In the genomic region with DNA sequence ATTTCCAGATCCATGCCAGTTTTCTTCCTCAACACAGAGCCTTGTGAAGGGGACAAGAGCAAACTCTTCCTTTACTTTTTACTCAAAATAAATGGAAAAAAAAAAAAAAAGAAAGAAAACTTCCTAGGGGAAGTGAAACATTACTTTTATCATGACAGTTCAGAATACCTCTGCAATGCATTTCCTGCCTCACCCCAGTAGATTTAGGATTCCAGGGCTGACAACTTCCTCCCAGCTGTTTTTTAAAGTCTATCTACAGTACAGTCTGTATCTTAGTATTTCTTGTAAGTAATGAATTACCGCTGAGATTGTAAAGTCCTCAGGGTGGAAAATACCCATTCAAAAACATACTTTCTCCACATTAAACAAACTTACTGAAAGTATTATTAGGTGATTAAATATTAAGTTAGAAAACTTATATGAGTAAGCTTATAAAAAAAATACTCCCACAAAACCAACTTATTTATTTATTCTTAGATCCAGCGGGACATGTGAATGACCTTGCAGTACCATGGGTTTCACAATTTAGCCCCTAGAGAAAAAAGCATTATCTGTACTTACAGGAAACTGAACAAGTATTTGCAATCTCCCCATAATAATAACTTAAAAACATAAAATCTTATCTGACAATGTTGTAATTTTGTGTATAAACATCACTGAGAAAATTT, we compare ENCODE assay signal across 10 cellular contexts.
A peak's percentile ranks its signal among the peaks of the same experiment; 100 is the strongest.
DNase-seq lines count a peak whose midpoint lies in the region; ATAC-seq and TF ChIP-seq lines count a peak whose summit lies in the region.
"Had no signal": no experiment of that assay in that cellular context is flagged by ENCODE, and none has a peak within 500 bp of the region (broad histone marks: within the 10 kb centered on the region; RNA-seq: fewer than 3 reads in every experiment).

No MANE protein-coding gene starts in this region.

- H3K9me3 ChIP-seq in RWPE2 (ENCODE audit: severe bottlenecking) (no peaks in the 10 kb centered on the region), vagina (no peaks in the 10 kb centered on the region)

- no peak for TF ChIP-seq CTCF in RWPE2 (IDR thresholded peaks at IDR 0.05; ENCODE audit: poor library complexity, severe bottlenecking)
- no peak for TF ChIP-seq CTCF in osteocyte (IDR thresholded peaks at IDR 0.05)
- TF ChIP-seq CTCF in vagina (IDR thresholded peaks at IDR 0.05) = no peak

- no peak overlapping the region for H3K4me3 ChIP-seq in RWPE2 (ENCODE audit: severe bottlenecking)
- no peak overlapping the region for H3K4me3 ChIP-seq in vagina
- H3K4me3 ChIP-seq: neural progenitor cell had no signal

- peaks cover 6% of the 10 kb centered on the region for H3K36me3 Mint-ChIP-seq in osteocyte (ENCODE audit: unreplicated experiment)

- peaks cover 5% of the 10 kb centered on the region for H3K9me3 Mint-ChIP-seq in osteocyte (ENCODE audit: unreplicated experiment)
- H3K9me3 Mint-ChIP-seq: neural progenitor cell had no signal

- H3K4me3 Mint-ChIP-seq in osteocyte (ENCODE audit: unreplicated experiment) = peak overlapping the region; percentile 11
- H3K4me3 Mint-ChIP-seq: neural progenitor cell had no signal

- no peak for TF ChIP-seq POLR2A in vagina (IDR thresholded peaks at IDR 0.05)

- DNase-seq in GF-D8 (lab: John Stamatoyannopoulos, UW) (peak; percentile 31), RWPE2 (ENCODE audit: low spot score) (no peak), fibroblast of gingiva (ENCODE audit: low read depth) (peak; percentile 83), osteocyte (ENCODE audit: extremely low spot score, unreplicated experiment) (no peak), NCI-H2029 treated with DMSO at 0.1 percent for 48 hours (lab: John Stamatoyannopoulos, UW) (no peak), mesenteric fat pad (ENCODE audit: low spot score) (no peak), DMS53 (lab: John Stamatoyannopoulos, UW) (no peak), vagina (ENCODE audit: extremely low spot score in 2 of 2) (no peak)
- DNase-seq: amygdala had no signal

- peaks cover 98% of the 10 kb centered on the region for H3K4me1 Mint-ChIP-seq in osteocyte (ENCODE audit: unreplicated experiment)

- peak overlapping the region; percentile 89 for H3K27ac Mint-ChIP-seq in osteocyte (ENCODE audit: unreplicated experiment)
- H3K27ac Mint-ChIP-seq: neural progenitor cell had no signal

- peak; percentile 77 for ATAC-seq in RWPE2 (ENCODE audit: low read depth)

- H3K36me3 ChIP-seq in RWPE2 (ENCODE audit: low read depth) (no peaks in the 10 kb centered on the region), vagina (no peaks in the 10 kb centered on the region)
- H3K36me3 ChIP-seq: neural progenitor cell had no signal

- H3K4me1 ChIP-seq in RWPE2 (ENCODE audit: insufficient read depth, poor library complexity, severe bottlenecking) = peaks cover 91% of the 10 kb centered on the region
- H3K4me1 ChIP-seq in vagina = peaks cover 99% of the 10 kb centered on the region

- intact Hi-C loops in vagina (cut with DNase I) = no loop called here

- H3K27me3 ChIP-seq in RWPE2 (ENCODE audit: insufficient read depth, poor library complexity, severe bottlenecking) (no peaks in the 10 kb centered on the region), vagina (no peaks in the 10 kb centered on the region)
- H3K27me3 ChIP-seq: neural progenitor cell had no signal

- no peaks in the 10 kb centered on the region for H3K27me3 Mint-ChIP-seq in osteocyte (ENCODE audit: unreplicated experiment)

- H3K27ac ChIP-seq in RWPE2 (ENCODE audit: poor library complexity, severe bottlenecking) (peak overlapping the region; percentile 93), vagina (no peak overlapping the region)
- H3K27ac ChIP-seq: neural progenitor cell had no signal

Comparison
In these comparisons a context has a peak if more than half of its experiments do, and no peak if none do; other contexts are left out.
1. DNase-seq: peak in GF-D8 (single experiment) and fibroblast of gingiva (single experiment); none in RWPE2 (single experiment), osteocyte (single experiment), NCI-H2029 treated with DMSO at 0.1 percent for 48 hours (single experiment), mesenteric fat pad (single experiment), DMS53 (single experiment) and vagina (0 of 2).